In genomic region chr1:227728892-227729143, GRCh38 we compare ENCODE assay signal across 8 cellular contexts. TPM values are rescaled to one million over a fixed set of nuclear protein-coding genes. Genes with fewer than 3 reads are reported as not detected.
DNase-seq lines count a peak whose midpoint lies in the region; ATAC-seq and TF ChIP-seq lines count a peak whose summit lies in the region.

No MANE protein-coding gene starts in this region.

- DNase-seq in WERI-Rb-1 (no peak), left cardiac atrium (no peak), OCI-M2 (lab: John Stamatoyannopoulos, UW; ENCODE audit: unreplicated experiment) (no peak), DMS153 (lab: John Stamatoyannopoulos, UW) (no peak), COLO668 (lab: John Stamatoyannopoulos, UW; ENCODE audit: unreplicated experiment) (no peak)

- no peaks in the 10 kb centered on the region for H3K27me3 ChIP-seq in WERI-Rb-1 (ENCODE audit: insufficient read depth, low read depth, severe bottlenecking)
- H3K27me3 ChIP-seq in skeletal muscle tissue (ENCODE audit: control insufficient read depth in 3 of 3, insufficient read depth in 3 of 3, low read length in 3 of 3): peaks cover 0 to 3% (median 0%) of the 10 kb centered on the region in 3 donors

- H3K4me3 ChIP-seq in WERI-Rb-1 (ENCODE audit: low read depth, low read length) (peak overlapping the region; percentile 50), skeletal muscle tissue (ENCODE audit: low read length in 3 of 3) (peak overlapping the region; percentile 80 to 86 (median 85))

- H3K9me3 ChIP-seq in WERI-Rb-1 (ENCODE audit: severe bottlenecking): no peaks in the 10 kb centered on the region
- no peaks in the 10 kb centered on the region for H3K9me3 ChIP-seq in skeletal muscle tissue (ENCODE audit: control insufficient read depth in 3 of 3, low read length in 3 of 3)

- intact Hi-C loops in left cardiac atrium (cut with DNase I): loop anchor here in 1 of 2 donors (10.0 kb wide), 2 partner anchors 184 to 244 kb away; no protein-coding TSS in a partner anchor

- H3K4me1 ChIP-seq in skeletal muscle tissue (ENCODE audit: control insufficient read depth in 3 of 3, insufficient read depth in 3 of 3, low read length in 3 of 3): peaks cover 13 to 35% (median 25%) of the 10 kb centered on the region in 3 donors

- peak overlapping the region; percentile 81 to 85 (median 85) for H3K9ac ChIP-seq in skeletal muscle tissue (ENCODE audit: low read depth in 1 of 3, low read length in 3 of 3)

- TF ChIP-seq CTCF in WERI-Rb-1 (IDR thresholded peaks at IDR 0.05; ENCODE audit: low read depth, low read length): no peak

- H3K27ac ChIP-seq in WERI-Rb-1: no peak overlapping the region
- H3K27ac ChIP-seq in skeletal muscle tissue (ENCODE audit: low read depth, low read length): peak overlapping the region; percentile 85

- no peaks in the 10 kb centered on the region for H3K36me3 ChIP-seq in WERI-Rb-1
- peaks cover 20 to 27% (median 25%) of the 10 kb centered on the region in 3 donors for H3K36me3 ChIP-seq in skeletal muscle tissue (ENCODE audit: control insufficient read depth in 3 of 3, insufficient read depth in 3 of 3, low read length in 3 of 3)

- ATAC-seq in GM21723 (IDR thresholded peaks at IDR 0.05; ENCODE audit: unreplicated experiment) (peak; percentile 1), left cardiac atrium (peak; percentile 9 to 18), HG03108 (IDR thresholded peaks at IDR 0.05; ENCODE audit: unreplicated experiment) (no peak)

RNA-seq across cellular contexts. Expression of gene JMJD4, which starts 6.3 kb away (rescaled TPM):
- total RNA-seq in left cardiac atrium (10 to 100 TPM in 1 of 2 donors, 1 to 10 TPM in 1; 9.7 to 14.1 TPM), skeletal muscle tissue (19.3 TPM)

RNA-seq across cellular contexts. Expression of gene SNAP47, which starts 6.4 kb away (rescaled TPM):
- total RNA-seq in left cardiac atrium (10 to 100 TPM; 37.9 to 38.5 TPM), skeletal muscle tissue (44.9 TPM)
